29 cellular contexts compared by ENCODE assay signal in the genomic region with DNA sequence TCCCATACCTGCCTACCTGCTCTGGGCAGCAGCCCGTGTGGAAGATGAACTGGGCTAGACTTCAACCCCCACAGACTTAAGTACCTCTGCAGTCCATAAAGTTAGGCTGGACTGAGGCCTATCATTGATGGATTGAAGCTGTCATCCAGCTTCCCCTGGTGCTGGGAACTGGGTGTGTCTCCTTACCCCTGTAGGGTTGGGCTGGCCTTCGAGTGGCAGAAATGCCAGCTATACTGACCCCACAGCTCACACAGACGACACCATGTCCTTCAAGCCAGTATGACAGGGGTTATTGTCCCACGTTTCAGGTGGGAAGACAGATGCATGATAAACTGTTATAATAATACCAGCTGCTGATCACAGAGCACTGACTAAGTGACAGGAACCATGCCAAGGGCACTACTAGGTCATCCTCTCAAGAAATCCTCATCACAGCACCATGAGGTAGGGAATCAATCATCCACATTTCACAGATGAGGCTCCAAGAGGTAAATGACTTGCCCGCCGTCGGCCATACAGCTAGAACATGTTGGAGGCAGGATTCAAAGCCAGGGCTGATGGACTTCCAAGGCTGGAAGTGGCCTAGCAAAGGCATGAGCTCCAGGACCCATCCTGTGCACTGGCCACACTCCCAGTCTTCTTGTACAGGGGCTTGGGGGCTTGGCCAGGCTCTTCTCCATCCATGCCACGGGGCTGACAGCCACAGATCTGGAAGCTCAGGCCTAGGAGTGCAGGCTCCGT. TPM values are rescaled to one million over a fixed set of nuclear protein-coding genes. Genes with fewer than 3 reads are reported as not detected.
DNase-seq lines count a peak whose midpoint lies in the region; ATAC-seq, FAIRE-seq and TF ChIP-seq lines count a peak whose summit lies in the region.
"Had no signal": no experiment of that assay in that cellular context is flagged by ENCODE, and none has a peak within 500 bp of the region (broad histone marks: within the 10 kb centered on the region; RNA-seq: fewer than 3 reads in every experiment).

A gene (minus strand): TSS at position 51 of the 741 bp plus-strand sequence. CDS start 465 bp downstream, outside the sequence.

- intact Hi-C loops in HCT116 (cut with micrococcal nuclease) = loop anchor here (5.0 kb wide), 1 partner anchor 784 kb away; no protein-coding TSS in a partner anchor
- intact Hi-C loops in K562 (cut with micrococcal nuclease) = no loop called here

- no peaks in the 10 kb centered on the region for H4K20me1 ChIP-seq in BLaER1
- no peaks in the 10 kb centered on the region for H4K20me1 ChIP-seq in HCT116 (ENCODE audit: insufficient read depth)
- no peaks in the 10 kb centered on the region for H4K20me1 ChIP-seq in K562 (replicated peaks; ENCODE audit: control insufficient read depth, insufficient read depth, low read length)
- no peaks in the 10 kb centered on the region for H4K20me1 ChIP-seq in neural progenitor cell (ENCODE audit: low read depth)

- POLR2A ChIA-PET in HCT116 (lab: Charles Lee) = interaction anchor here (0.8 to 4.9 kb wide), 6 partner anchors 12 to 67 kb away, joined by 3 to 43 read pairs (median 6); a partner anchor contains a TSS
- POLR2A ChIA-PET in K562 (lab: Yijun Ruan, JAX) = interaction anchor here (0.6 to 12.0 kb wide), 14 partner anchors 9 to 797 kb away, joined by 3 to 253 read pairs (median 4); a partner anchor contains a TSS
- POLR2A ChIA-PET in activated CD8-positive, alpha-beta T cell treated with anti-CD3 and anti-CD28 coated beads, Interleukin-2, amount 10 ng/mL, durations not matched to agents 7 days and 5 days (lab: Charles Lee) = interaction anchor here (0.6 to 8.8 kb wide), 7 partner anchors 12 to 67 kb away, joined by 4 to 115 read pairs (median 23); a partner anchor contains a TSS

- CTCF ChIA-PET in HCT116 (lab: Charles Lee) = interaction anchor here (1.1 to 1.4 kb wide), 3 partner anchors 9 to 14 kb away, joined by 3 read pairs; a partner anchor contains a TSS
- CTCF ChIA-PET in K562 (lab: Yijun Ruan, JAX; ENCODE audit: low intra/inter-chr PET ratio) = no interaction called here
- CTCF ChIA-PET in activated CD8-positive, alpha-beta memory T cell treated with anti-CD3 and anti-CD28 coated beads, Interleukin-2, amount 10 ng/mL, durations not matched to agents 7 days and 5 days (lab: Charles Lee) = interaction anchor here (1.1 to 6.9 kb wide), 5 partner anchors 13 to 515 kb away, joined by 3 to 60 read pairs (median 6); a partner anchor contains a TSS
- CTCF ChIA-PET in activated CD8-positive, alpha-beta T cell treated with anti-CD3 and anti-CD28 coated beads, Interleukin-2, amount 10 ng/mL, durations not matched to agents 7 days and 5 days (lab: Charles Lee) = interaction anchor here (0.9 to 4.0 kb wide), 8 partner anchors 10 to 226 kb away, joined by 3 to 23 read pairs (median 3); a partner anchor contains a TSS

- peaks cover 29% of the 10 kb centered on the region for H3K4me1 Mint-ChIP-seq in neural progenitor cell
- H3K4me1 Mint-ChIP-seq in activated CD8-positive, alpha-beta memory T cell treated with anti-CD3 and anti-CD28 coated beads, Interleukin-2, amount 10 ng/mL, durations not matched to agents 7 days and 5 days = peaks cover 34% of the 10 kb centered on the region
- H3K4me1 Mint-ChIP-seq in activated CD8-positive, alpha-beta T cell treated with anti-CD3 and anti-CD28 coated beads, Interleukin-2, amount 10 ng/mL, durations not matched to agents 7 days and 5 days (ENCODE audit: low read depth) = peaks cover 30% of the 10 kb centered on the region

- 47% methylated on average over 9 of the region's 9 CpGs for WGBS in K562 (ENCODE audit: insufficient coverage, low coverage, missing lambda C conversion rate)

- no peak for DNase-seq in HCT116 (ENCODE audit: low read depth, low spot score)
- DNase-seq in K562 (ENCODE audit: extremely low read depth in 1 of 4, low spot score in 3 of 4) = no peak
- DNase-seq in neural progenitor cell (ENCODE audit: low spot score) = no peak
- no peak for DNase-seq in central memory CD4-positive, alpha-beta T cell
- DNase-seq in activated CD8-positive, alpha-beta memory T cell treated with anti-CD3 and anti-CD28 coated beads, Interleukin-2, amount 10 ng/mL, durations not matched to agents 7 days and 5 days = no peak
- DNase-seq in activated CD8-positive, alpha-beta T cell treated with anti-CD3 and anti-CD28 coated beads, Interleukin-2, amount 10 ng/mL, durations not matched to agents 7 days and 5 days = no peak
- DNase-seq: activated CD4-positive, alpha-beta T cell treated with anti-CD3 and anti-CD28 coated beads, Interleukin-2, amount 50 U/mL, for 4 hours; activated CD4-positive, CD25-positive, alpha-beta regulatory T cell; activated naive CD4-positive, alpha-beta T cell treated with Interleukin-2 at 50 U/mL for 16 hours; amniotic stem cell; brain microvascular endothelial cell; COR-L47; foreskin melanocyte; HCEC 1CT; lower lobe of right lung; NCI-H1092 treated with DMSO at 0.1 percent for 48 hours; NCI-H1930; NCI-H2171 treated with DMSO at 0.1 percent for 48 hours; NCI-H510A; stimulated activated CD4-positive, alpha-beta T cell treated with anti-CD3 and anti-CD28 coated beads, Interleukin-1b, Interleukin-23, amount 100 ng/mL, for 48 hours; stomach; T-helper 1 cell had no signal

- TF ChIP-seq EP300 in K562 (IDR thresholded peaks at IDR 0.05; ENCODE audit: low read length) = no peak

- H3K4me3 ChIP-seq in BLaER1 (no peak within 1 kb of the TSS), HCT116 (replicated peaks in 1 of 2; ENCODE audit: low read depth in 1 of 2, low read length in 2 of 2) (no peak within 1 kb of the TSS), K562 (no peak within 1 kb of the TSS), neural progenitor cell (no peak within 1 kb of the TSS)
- H3K4me3 ChIP-seq: SJSA1 had no signal

- 0 out of 2 replicates have a peak within 1 kb of the TSS, but pooled peaks have one; percentile 91 for H3K4me2 ChIP-seq in BLaER1
- no peak within 1 kb of the TSS; the same call in 1 of the 2 replicates for H3K4me2 ChIP-seq in HCT116 (ENCODE audit: low read length)
- H3K4me2 ChIP-seq in K562 (ENCODE audit: insufficient read depth, low read length) = no peak within 1 kb of the TSS
- H3K4me2 ChIP-seq in neural progenitor cell = no peak within 1 kb of the TSS

- no peak for TF ChIP-seq RAD21 in HCT116 (IDR thresholded peaks at IDR 0.05; ENCODE audit: low read depth)
- no peak for TF ChIP-seq RAD21 in K562 (CRISPR knock-in tag; conservative IDR thresholded peaks at IDR 0.05 in 1 of 2, IDR thresholded peaks at IDR 0.05 in 1 of 2)

- RAD21 ChIA-PET in HCT116 (lab: Charles Lee; ENCODE audit: low non-redundant PET in 1 of 2, low total read pairs in 2 of 2, uncharacterized antibody in 2 of 2, unreplicated experiment in 2 of 2) = no interaction called here

- TF ChIP-seq CTCF in HCT116 (IDR thresholded peaks at IDR 0.05 in 2 of 3, conservative IDR thresholded peaks at IDR 0.05 in 1 of 3; ENCODE audit: borderline replicate concordance in 1 of 3, insufficient read depth in 1 of 3, low read depth in 2 of 3, low read length in 2 of 3) (no peak), K562 (IDR thresholded peaks at IDR 0.05 in 2 of 3, conservative IDR thresholded peaks at IDR 0.05 in 1 of 3; ENCODE audit: insufficient read depth in 2 of 3, low read depth in 1 of 3, low read length in 3 of 3) (no peak), neural progenitor cell (IDR thresholded peaks at IDR 0.05) (no peak)

- H3K27me3 Mint-ChIP-seq in neural progenitor cell (ENCODE audit: insufficient read depth, low read depth) = peaks cover 8% of the 10 kb centered on the region
- no peaks in the 10 kb centered on the region for H3K27me3 Mint-ChIP-seq in activated CD8-positive, alpha-beta memory T cell treated with anti-CD3 and anti-CD28 coated beads, Interleukin-2, amount 10 ng/mL, durations not matched to agents 7 days and 5 days
- no peaks in the 10 kb centered on the region for H3K27me3 Mint-ChIP-seq in activated CD8-positive, alpha-beta T cell treated with anti-CD3 and anti-CD28 coated beads, Interleukin-2, amount 10 ng/mL, durations not matched to agents 7 days and 5 days (ENCODE audit: low read depth)
- H3K27me3 Mint-ChIP-seq: natural killer cell treated with Interleukin-12 subunit alpha and Interleukin-12 subunit beta and Interleukin-15 and Interleukin-18, amount 100 ng/mL, for 72 hours had no signal

- H3K9me1 ChIP-seq in K562 (ENCODE audit: control insufficient read depth, insufficient read depth, low read length) = no peaks in the 10 kb centered on the region

- no peaks in the 10 kb centered on the region for H3K9me3 Mint-ChIP-seq in neural progenitor cell
- H3K9me3 Mint-ChIP-seq in activated CD8-positive, alpha-beta memory T cell treated with anti-CD3 and anti-CD28 coated beads, Interleukin-2, amount 10 ng/mL, durations not matched to agents 7 days and 5 days (ENCODE audit: low read depth) = no peaks in the 10 kb centered on the region
- H3K9me3 Mint-ChIP-seq in activated CD8-positive, alpha-beta T cell treated with anti-CD3 and anti-CD28 coated beads, Interleukin-2, amount 10 ng/mL, durations not matched to agents 7 days and 5 days (ENCODE audit: insufficient read depth) = no peaks in the 10 kb centered on the region
- H3K9me3 Mint-ChIP-seq: natural killer cell treated with Interleukin-12 subunit alpha and Interleukin-12 subunit beta and Interleukin-15 and Interleukin-18, amount 100 ng/mL, for 72 hours had no signal

- peak within 1 kb of the TSS; percentile 81; the same call in 1 of the 2 replicates for H3K27ac ChIP-seq in BLaER1
- no peak within 1 kb of the TSS for H3K27ac ChIP-seq in HCT116 (ENCODE audit: low read depth, low read length)
- no peak within 1 kb of the TSS for H3K27ac ChIP-seq in K562 (ENCODE audit: extremely low read depth, low read depth, low read length)
- H3K27ac ChIP-seq in neural progenitor cell = no peak within 1 kb of the TSS
- H3K27ac ChIP-seq: brain microvascular endothelial cell, SJSA1 had no signal

- H3K79me2 ChIP-seq in HCT116 (ENCODE audit: insufficient read depth, low read length) = no peaks in the 10 kb centered on the region
- H3K79me2 ChIP-seq in K562 (ENCODE audit: control insufficient read depth, insufficient read depth, low read length) = no peaks in the 10 kb centered on the region
- H3K79me2 ChIP-seq in neural progenitor cell (ENCODE audit: low read depth) = no peaks in the 10 kb centered on the region

- H3F3A ChIP-seq in neural progenitor cell (ENCODE audit: low read depth) = peaks cover 29% of the 10 kb centered on the region

- H3K4me1 ChIP-seq in BLaER1 (peaks cover 36% of the 10 kb centered on the region), HCT116 (ENCODE audit: control insufficient read depth in 1 of 2, insufficient read depth in 2 of 2, low read length in 2 of 2) (peaks cover 13 to 32% of the 10 kb centered on the region in 2 experiments), K562 (replicated peaks in 1 of 2; ENCODE audit: control insufficient read depth in 2 of 2, insufficient read depth in 2 of 2, low read length in 2 of 2) (peaks cover 16 to 30% of the 10 kb centered on the region in 2 experiments; a peak in 4 of 5 replicates), neural progenitor cell (peaks cover 20% of the 10 kb centered on the region)

- TF ChIP-seq POLR2A in HCT116 (IDR thresholded peaks at IDR 0.05; ENCODE audit: borderline replicate concordance, extremely low read depth, insufficient read depth, insufficient read length) (no peak), K562 (conservative IDR thresholded peaks at IDR 0.05) (no peak)

- H3K36me3 ChIP-seq in BLaER1 (no peaks in the 10 kb centered on the region), HCT116 (ENCODE audit: control insufficient read depth in 1 of 2, insufficient read depth in 2 of 2, low read length in 2 of 2) (no peaks in the 10 kb centered on the region), K562 (ENCODE audit: control insufficient read depth, insufficient read depth, low read length) (no peaks in the 10 kb centered on the region), neural progenitor cell (no peaks in the 10 kb centered on the region)
- H3K36me3 ChIP-seq: brain microvascular endothelial cell, heart left ventricle, lower lobe of right lung, stomach had no signal

- in situ Hi-C loops in K562 (cut with MboI) = no loop called here

- ATAC-seq in HCT116 (no peak), K562 (no peak), HG02763 (IDR thresholded peaks at IDR 0.05; ENCODE audit: unreplicated experiment) (no peak)
- ATAC-seq in activated CD8-positive, alpha-beta memory T cell treated with anti-CD3 and anti-CD28 coated beads, Interleukin-2, amount 10 ng/mL, durations not matched to agents 7 days and 5 days = no peak
- ATAC-seq in activated CD8-positive, alpha-beta T cell treated with anti-CD3 and anti-CD28 coated beads, Interleukin-2, amount 10 ng/mL, durations not matched to agents 7 days and 5 days = no peak
- ATAC-seq: heart left ventricle; lower lobe of right lung; natural killer cell treated with Interleukin-12 subunit alpha and Interleukin-12 subunit beta and Interleukin-15 and Interleukin-18, amount 100 ng/mL, for 72 hours had no signal

- H3K9me3 ChIP-seq in BLaER1 = no peaks in the 10 kb centered on the region
- H3K9me3 ChIP-seq in HCT116 (ENCODE audit: control insufficient read depth in 1 of 2, insufficient read depth in 1 of 2, low read depth in 1 of 2, low read length in 2 of 2) = no peaks in the 10 kb centered on the region
- no peaks in the 10 kb centered on the region for H3K9me3 ChIP-seq in K562 (replicated peaks; ENCODE audit: control insufficient read depth, insufficient read depth, low read depth, low read length)
- H3K9me3 ChIP-seq in neural progenitor cell (ENCODE audit: low read depth) = no peaks in the 10 kb centered on the region
- H3K9me3 ChIP-seq: heart left ventricle, lower lobe of right lung, SJSA1, stomach had no signal

- H3K36me3 Mint-ChIP-seq in neural progenitor cell = no peaks in the 10 kb centered on the region
- no peaks in the 10 kb centered on the region for H3K36me3 Mint-ChIP-seq in activated CD8-positive, alpha-beta memory T cell treated with anti-CD3 and anti-CD28 coated beads, Interleukin-2, amount 10 ng/mL, durations not matched to agents 7 days and 5 days
- peaks cover 3% of the 10 kb centered on the region for H3K36me3 Mint-ChIP-seq in activated CD8-positive, alpha-beta T cell treated with anti-CD3 and anti-CD28 coated beads, Interleukin-2, amount 10 ng/mL, durations not matched to agents 7 days and 5 days (ENCODE audit: low read depth)
- H3K36me3 Mint-ChIP-seq: natural killer cell treated with Interleukin-12 subunit alpha and Interleukin-12 subunit beta and Interleukin-15 and Interleukin-18, amount 100 ng/mL, for 72 hours had no signal

- no peaks in the 10 kb centered on the region for H3K27me3 ChIP-seq in BLaER1
- H3K27me3 ChIP-seq in HCT116 (ENCODE audit: insufficient read depth, low read length) = no peaks in the 10 kb centered on the region
- no peaks in the 10 kb centered on the region for H3K27me3 ChIP-seq in K562 (ENCODE audit: control insufficient read depth in 2 of 2, insufficient read depth in 2 of 2, low read length in 2 of 2)
- H3K27me3 ChIP-seq in neural progenitor cell = peaks cover 36% of the 10 kb centered on the region
- H3K27me3 ChIP-seq: brain microvascular endothelial cell, heart left ventricle, stomach had no signal

- FAIRE-seq in K562 (lab: Jason Lieb, UNC) = no peak
- FAIRE-seq: GM12892 had no signal

- BruUV-seq in HCT116 (replicated peaks; lab: Mats Ljungman, UMichigan) (no TSS peak), K562 (replicated peaks; lab: Mats Ljungman, UMichigan) (no TSS peak)

- H3K9me2 ChIP-seq in HCT116 (ENCODE audit: insufficient read depth) = no peaks in the 10 kb centered on the region

- no peak within 1 kb of the TSS for H3K27ac Mint-ChIP-seq in neural progenitor cell
- H3K27ac Mint-ChIP-seq in activated CD8-positive, alpha-beta memory T cell treated with anti-CD3 and anti-CD28 coated beads, Interleukin-2, amount 10 ng/mL, durations not matched to agents 7 days and 5 days = no peak within 1 kb of the TSS
- no peak within 1 kb of the TSS for H3K27ac Mint-ChIP-seq in activated CD8-positive, alpha-beta T cell treated with anti-CD3 and anti-CD28 coated beads, Interleukin-2, amount 10 ng/mL, durations not matched to agents 7 days and 5 days

- H2AFZ ChIP-seq in HCT116 (ENCODE audit: low read depth, low read length, poor library complexity, severe bottlenecking) = no peak within 1 kb of the TSS
- H2AFZ ChIP-seq in K562 (ENCODE audit: low read depth, low read length) = no peak within 1 kb of the TSS
- H2AFZ ChIP-seq in neural progenitor cell (replicated peaks) = no peak within 1 kb of the TSS

- H3K9ac ChIP-seq in BLaER1 = no peak within 1 kb of the TSS
- peak within 1 kb of the TSS; percentile 63; the same call in 1 of the 2 replicates for H3K9ac ChIP-seq in HCT116 (ENCODE audit: low read length)
- H3K9ac ChIP-seq in K562 (ENCODE audit: insufficient read depth in 1 of 2, low read depth in 2 of 2, low read length in 2 of 2) = peak within 1 kb of the TSS in 1 of 2 experiments; percentile 60; a peak in 2 of 4 replicates
- no peak within 1 kb of the TSS for H3K9ac ChIP-seq in neural progenitor cell

- peak within 1 kb of the TSS; percentile 43 for H3K4me3 Mint-ChIP-seq in neural progenitor cell
- no peak within 1 kb of the TSS for H3K4me3 Mint-ChIP-seq in activated CD8-positive, alpha-beta memory T cell treated with anti-CD3 and anti-CD28 coated beads, Interleukin-2, amount 10 ng/mL, durations not matched to agents 7 days and 5 days
- H3K4me3 Mint-ChIP-seq in activated CD8-positive, alpha-beta T cell treated with anti-CD3 and anti-CD28 coated beads, Interleukin-2, amount 10 ng/mL, durations not matched to agents 7 days and 5 days = no peak within 1 kb of the TSS

RNA-seq across cellular contexts. Expression of the gene that starts here (rescaled TPM):
- total RNA-seq in HCT116 (2021; ENCODE audit: unreplicated experiment) = 0.52 TPM
- 0.26 and 0.35 TPM in 2 replicates for polyA plus RNA-seq in HCT116 (2012)
- total RNA-seq in K562 (2011; cell fraction: chromatin; rRNA removed; ENCODE audit: low replicate concordance) = 0.23 TPM in 1 of 2 replicates, not detected in the other
- not detected in 2 replicates for total RNA-seq in K562 (2011; cell fraction: nucleolus; rRNA removed)
- total RNA-seq in K562 (2011; cell fraction: nucleoplasm; rRNA removed) = 0.38 TPM in 1 of 2 replicates, not detected in the other
- not detected in 2 replicates for total RNA-seq in K562 (2014; rRNA removed)
- not detected in 2 replicates for total RNA-seq in K562 (2014; rRNA removed; fragmentation: Illumina TruSeq; extraction: Trizol)
- not detected in 2 replicates for total RNA-seq in K562 (2015; rRNA removed; fragmentation: Illumina TruSeq; extraction: Trizol)
- not detected in 2 replicates for total RNA-seq in K562 (2021)
- polyA plus RNA-seq in K562 (2011; rRNA removed) = 0.05 and 0.07 TPM in 2 replicates
- 0.07 and 0.13 TPM in 2 replicates for polyA plus RNA-seq in K562 (2011; cell fraction: cytosol; rRNA removed)
- polyA plus RNA-seq in K562 (2011; cell fraction: nucleus; rRNA removed) = 0.24 and 0.60 TPM in 2 replicates
- 0.04 and 0.06 TPM in 2 replicates for polyA plus RNA-seq in K562 (2012)
- polyA plus RNA-seq in K562 (2014; fragmentation: Illumina TruSeq; extraction: Trizol) = not detected in 2 replicates
- not detected for polyA plus RNA-seq in K562 (2014; fragmentation: Nextera tagmentation; extraction: Ambion mirVana)
- polyA plus RNA-seq in K562 (2014; rRNA removed) = 0.11 TPM in 1 of 2 replicates, not detected in the other
- not detected in 2 replicates for polyA minus RNA-seq in K562 (2011; rRNA and poly(A)+ RNA removed)
- not detected in 2 replicates for polyA minus RNA-seq in K562 (2011; cell fraction: cytosol; rRNA and poly(A)+ RNA removed)
- not detected in 2 replicates for polyA minus RNA-seq in K562 (2011; cell fraction: nucleus; rRNA and poly(A)+ RNA removed)
- 0.65 and 0.84 TPM in 2 replicates for total RNA-seq in neural progenitor cell (ENCODE audit: low replicate concordance)
- under 1 TPM; 0.73 to 0.79 TPM for total RNA-seq in activated CD8-positive, alpha-beta memory T cell treated with anti-CD3 and anti-CD28 coated beads, Interleukin-2, amount 10 ng/mL, durations not matched to agents 7 days and 5 days
- total RNA-seq in activated CD8-positive, alpha-beta T cell treated with anti-CD3 and anti-CD28 coated beads, Interleukin-2, amount 10 ng/mL, durations not matched to agents 7 days and 5 days = under 1 TPM; 0.26 to 0.42 TPM
- total RNA-seq: RPMI7951, SJSA1 had no signal
